In the genomic region with DNA sequence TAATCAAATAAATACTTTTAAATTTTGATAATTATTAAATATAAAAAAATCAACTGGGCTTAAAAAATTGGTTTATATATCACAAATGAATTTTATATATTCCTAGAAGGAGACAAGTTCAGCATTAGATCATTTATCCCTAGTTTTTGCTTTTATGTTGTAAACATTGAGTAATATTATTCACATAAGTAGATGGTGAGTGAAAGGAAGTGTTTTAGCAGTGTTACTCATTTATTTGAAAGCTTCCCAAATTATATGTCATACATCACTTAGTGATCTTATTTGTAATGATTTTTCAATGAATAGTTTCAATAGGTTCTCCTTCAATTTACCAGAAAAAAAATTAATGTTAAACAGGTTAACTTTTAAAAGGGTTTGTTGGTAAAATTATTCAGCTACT, we compare ENCODE assay signal across 21 cellular contexts.
"Had no signal": no experiment of that assay in that cellular context is flagged by ENCODE, and none has a peak within 500 bp of the region (broad histone marks: within the 10 kb centered on the region; RNA-seq: fewer than 3 reads in every experiment).

No MANE protein-coding gene starts in this region.

- H3K27ac ChIP-seq: hepatocyte, left ventricle myocardium inferior, neural progenitor cell, sigmoid colon, spleen, thoracic aorta, upper lobe of left lung had no signal

- H3K4me1 ChIP-seq: left ventricle myocardium inferior, neural progenitor cell, sigmoid colon had no signal

- H3K9me3 ChIP-seq: left ventricle myocardium inferior, sigmoid colon, spleen, thoracic aorta, upper lobe of left lung had no signal

- H3K36me3 ChIP-seq: left ventricle myocardium inferior, neural progenitor cell, sigmoid colon, spleen, thoracic aorta, upper lobe of left lung had no signal

- DNase-seq: activated CD4-positive, alpha-beta memory T cell treated with anti-CD3 and anti-CD28 coated beads, Interleukin-2, amount 10 ng/mL, durations not matched to agents 7 days and 5 days; activated CD4-positive, alpha-beta T cell treated with anti-CD3 and anti-CD28 coated beads, Interleukin-2, amount 10 ng/mL, durations not matched to agents 24 days and 14 days; activated effector memory CD4-positive, alpha-beta T cell treated with anti-CD3 and anti-CD28 coated beads, Interleukin-2, amount 50 U/mL, for 16 hours; activated naive CD4-positive, alpha-beta T cell treated with anti-CD3 and anti-CD28 coated beads, Interleukin-2, amount 10 ng/mL, durations not matched to agents 7 days and 5 days; amygdala; cortex of kidney; endodermal cell; glutamatergic neuron; immature natural killer cell; left ventricle myocardium inferior; naive thymus-derived CD8-positive, alpha-beta T cell; retina; sigmoid colon; spleen; stimulated activated CD4-positive, alpha-beta T cell treated with anti-CD3 and anti-CD28 coated beads, Interleukin-4, amount 100 ng/mL, for 24 hours; stimulated activated naive CD4-positive, alpha-beta T cell treated with Interleukin-2 at 50 U/mL for 16 hours; T-helper 2 cell; upper lobe of left lung had no signal

- H3K4me3 ChIP-seq: hepatocyte, left ventricle myocardium inferior, neural progenitor cell, sigmoid colon, spleen, thoracic aorta, upper lobe of left lung had no signal
